ENCODE assay signal across 11 cellular contexts in the genomic region with DNA sequence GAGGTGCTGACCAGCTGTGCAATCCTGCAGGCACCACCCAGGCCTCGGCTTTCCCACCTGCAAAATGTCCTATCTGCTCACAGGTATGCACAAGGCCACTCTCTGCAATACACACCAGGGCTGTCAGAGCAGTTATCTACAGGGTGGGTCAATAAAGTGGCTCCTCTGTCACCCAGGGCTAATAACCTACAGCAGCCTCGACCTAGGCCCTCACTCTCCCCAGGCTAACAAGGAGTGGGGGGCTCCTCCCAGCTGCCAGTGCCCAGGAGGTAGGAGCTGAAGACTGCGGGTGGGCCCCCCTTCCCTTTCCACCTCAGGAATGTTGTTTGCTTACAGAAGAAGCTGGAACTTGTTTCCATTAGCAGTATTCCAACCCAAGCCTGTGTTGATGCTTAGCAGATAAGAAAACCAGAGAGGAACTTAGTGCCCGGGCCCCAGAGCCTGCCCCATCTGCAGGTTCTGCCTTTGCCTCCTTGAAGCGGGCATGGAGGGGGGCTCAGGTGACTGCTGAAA. TPM values are rescaled to one million over a fixed set of nuclear protein-coding genes. Genes with fewer than 3 reads are reported as not detected.
DNase-seq lines count a peak whose midpoint lies in the region; ATAC-seq, FAIRE-seq and TF ChIP-seq lines count a peak whose summit lies in the region.
"Had no signal": no experiment of that assay in that cellular context is flagged by ENCODE, and none has a peak within 500 bp of the region (broad histone marks: within the 10 kb centered on the region; RNA-seq: fewer than 3 reads in every experiment).

No MANE protein-coding gene starts in this region.

- H3K27me3 Mint-ChIP-seq in T-helper 1 cell treated with Interleukin-12 subunit alpha and Interleukin-12 subunit beta and Interleukin-4 antibody, amounts not matched to agents 30 μg/mL and 1 μg/mL, for 36 hours (ENCODE audit: low read depth): no peaks in the 10 kb centered on the region
- no peaks in the 10 kb centered on the region for H3K27me3 Mint-ChIP-seq in activated naive CD8-positive, alpha-beta T cell

- DNase-seq in T-helper 1 cell (no peak), left kidney (ENCODE audit: low read depth, low spot score) (peak; percentile 73), GM12891 (ENCODE audit: insufficient read length, low spot score) (no peak), NCI-H446 (lab: John Stamatoyannopoulos, UW) (no peak)
- DNase-seq: effector CD8-positive, alpha-beta T cell; retina had no signal

- H3K9ac ChIP-seq in stomach smooth muscle (ENCODE audit: low read length in 2 of 2): peak overlapping the region; percentile 34 to 36

- H3K36me3 ChIP-seq in stomach smooth muscle (ENCODE audit: control insufficient read depth in 2 of 2, insufficient read depth in 2 of 2, low read length in 2 of 2): peaks cover 0 to 7% of the 10 kb centered on the region in 2 donors

- H3K4me1 Mint-ChIP-seq in T-helper 1 cell treated with Interleukin-12 subunit alpha and Interleukin-12 subunit beta and Interleukin-4 antibody, amounts not matched to agents 30 μg/mL and 1 μg/mL, for 36 hours (ENCODE audit: low read depth): peaks cover 76% of the 10 kb centered on the region
- H3K4me1 Mint-ChIP-seq in activated naive CD8-positive, alpha-beta T cell (ENCODE audit: low read depth): peaks cover 95% of the 10 kb centered on the region

- peaks cover 29% of the 10 kb centered on the region for H3K36me3 Mint-ChIP-seq in T-helper 1 cell treated with Interleukin-12 subunit alpha and Interleukin-12 subunit beta and Interleukin-4 antibody, amounts not matched to agents 30 μg/mL and 1 μg/mL, for 36 hours (ENCODE audit: low read depth)
- peaks cover 9% of the 10 kb centered on the region for H3K36me3 Mint-ChIP-seq in activated naive CD8-positive, alpha-beta T cell

- H3K27me3 ChIP-seq in stomach smooth muscle (ENCODE audit: control insufficient read depth in 1 of 2, insufficient read depth in 2 of 2, low read length in 2 of 2): no peaks in the 10 kb centered on the region

- ATAC-seq in GM18861 (IDR thresholded peaks at IDR 0.05; ENCODE audit: unreplicated experiment): no peak

- no peaks in the 10 kb centered on the region for H3K9me3 ChIP-seq in stomach smooth muscle (ENCODE audit: control insufficient read depth in 2 of 2, low read length in 2 of 2)

- peak overlapping the region; percentile 77 for H3K27ac ChIP-seq in stomach smooth muscle (ENCODE audit: low read length)
- H3K27ac ChIP-seq: 22Rv1 had no signal

- H3K4me3 ChIP-seq in stomach smooth muscle (ENCODE audit: low read length in 2 of 2): peak overlapping the region; percentile 50 to 52

- no peaks in the 10 kb centered on the region for H3K9me3 Mint-ChIP-seq in T-helper 1 cell treated with Interleukin-12 subunit alpha and Interleukin-12 subunit beta and Interleukin-4 antibody, amounts not matched to agents 30 μg/mL and 1 μg/mL, for 36 hours
- H3K9me3 Mint-ChIP-seq in activated naive CD8-positive, alpha-beta T cell (ENCODE audit: low read depth): no peaks in the 10 kb centered on the region

- peaks cover 99% of the 10 kb centered on the region for H3K4me1 ChIP-seq in stomach smooth muscle (ENCODE audit: control insufficient read depth, insufficient read depth, low read length)

- H3K4me3 Mint-ChIP-seq in T-helper 1 cell treated with Interleukin-12 subunit alpha and Interleukin-12 subunit beta and Interleukin-4 antibody, amounts not matched to agents 30 μg/mL and 1 μg/mL, for 36 hours: no peak overlapping the region
- peak overlapping the region; percentile 79 for H3K4me3 Mint-ChIP-seq in activated naive CD8-positive, alpha-beta T cell

- no peak for TF ChIP-seq POLR2A in GM12891 (IDR thresholded peaks at IDR 0.05; ENCODE audit: low read depth, low read length)

- H3K27ac Mint-ChIP-seq in T-helper 1 cell treated with Interleukin-12 subunit alpha and Interleukin-12 subunit beta and Interleukin-4 antibody, amounts not matched to agents 30 μg/mL and 1 μg/mL, for 36 hours: peak overlapping the region; percentile 92
- H3K27ac Mint-ChIP-seq in activated naive CD8-positive, alpha-beta T cell: peak overlapping the region; percentile 96

- FAIRE-seq in GM12891 (lab: Jason Lieb, UNC): no peak

TF ChIP-seq in GM12891, 5 proteins besides CTCF, POLR2A, EP300 and RAD21:
- TF ChIP-seq POU2F2 (IDR thresholded peaks at IDR 0.05; ENCODE audit: low read depth, low read length): no peak
- no peak for TF ChIP-seq PAX5 (IDR thresholded peaks at IDR 0.05; ENCODE audit: insufficient read depth, low read length, severe bottlenecking)
- TF ChIP-seq TAF1 (IDR thresholded peaks at IDR 0.05; ENCODE audit: low read depth, low read length): no peak
- no peak for TF ChIP-seq POLR2AphosphoS5 (IDR thresholded peaks at IDR 0.05; ENCODE audit: low read depth, low read length)
- no peak for TF ChIP-seq SPI1 (IDR thresholded peaks at IDR 0.05; ENCODE audit: low read depth, low read length)
TF ChIP-seq in GM12891: peak in this region for 0.

RNA-seq across cellular contexts. Expression of a gene that starts 26.8 kb away (rescaled TPM):
- polyA plus RNA-seq in GM12891 (2012; ENCODE audit: low read depth, missing spikeins): 164 TPM
